Comparison of ENCODE assay signal across 8 cellular contexts in genomic region chr17:17752822-17753448, GRCh38.
DNase-seq lines count a peak whose midpoint lies in the region; ATAC-seq and TF ChIP-seq lines count a peak whose summit lies in the region.

No MANE protein-coding gene starts in this region.

- peak overlapping the region; percentile 67 for H3K4me2 ChIP-seq in SU-DHL-6 (ENCODE audit: low read depth, low read length, poor library complexity, severe bottlenecking)

- DNase-seq in GM12865 (ENCODE audit: low read depth) (peak; percentile 17), fibroblast of the aortic adventitia (ENCODE audit: low read depth) (no peak), cortex of kidney (lab: John Stamatoyannopoulos, UW) (no peak), ureter (ENCODE audit: low spot score) (no peak)

- peaks cover 18% of the 10 kb centered on the region for H3K4me1 ChIP-seq in rectal smooth muscle tissue (ENCODE audit: control insufficient read depth, insufficient read depth, low read length)

- peak overlapping the region; percentile 61 for H3K9ac ChIP-seq in SU-DHL-6 (ENCODE audit: low read length)
- H3K9ac ChIP-seq in rectal smooth muscle tissue (ENCODE audit: low read length): no peak overlapping the region

- peak overlapping the region; percentile 84 for H3K4me3 ChIP-seq in GM12865 (ENCODE audit: low read depth, low read length)
- peak overlapping the region; percentile 58 for H3K4me3 ChIP-seq in SU-DHL-6 (ENCODE audit: insufficient read depth, low read length, poor library complexity, severe bottlenecking)
- peak overlapping the region; percentile 66 for H3K4me3 ChIP-seq in fibroblast of the aortic adventitia (ENCODE audit: low read depth, low read length)
- H3K4me3 ChIP-seq in rectal smooth muscle tissue (ENCODE audit: low read length): peak overlapping the region; percentile 66

- no peaks in the 10 kb centered on the region for H3K27me3 ChIP-seq in SU-DHL-6 (ENCODE audit: low read length)
- no peaks in the 10 kb centered on the region for H3K27me3 ChIP-seq in rectal smooth muscle tissue (ENCODE audit: control insufficient read depth, insufficient read depth, low read length)

- ATAC-seq in HG03095 (IDR thresholded peaks at IDR 0.05; ENCODE audit: unreplicated experiment): no peak
- ATAC-seq in HG03442 (IDR thresholded peaks at IDR 0.05; ENCODE audit: unreplicated experiment): no peak

- no peaks in the 10 kb centered on the region for H3K79me2 ChIP-seq in SU-DHL-6 (ENCODE audit: insufficient read depth, low read length)

- peaks cover 36% of the 10 kb centered on the region for H3F3A ChIP-seq in SU-DHL-6 (ENCODE audit: insufficient read depth)

- peak overlapping the region; percentile 4 for H2AFZ ChIP-seq in SU-DHL-6 (ENCODE audit: low read depth, low read length, severe bottlenecking)

- H3K36me3 ChIP-seq in SU-DHL-6 (ENCODE audit: low read length) (no peaks in the 10 kb centered on the region), rectal smooth muscle tissue (ENCODE audit: control insufficient read depth, insufficient read depth, low read length) (no peaks in the 10 kb centered on the region)

- no peaks in the 10 kb centered on the region for H4K20me1 ChIP-seq in SU-DHL-6 (ENCODE audit: low read depth, low read length)

- no peaks in the 10 kb centered on the region for H3K9me3 ChIP-seq in SU-DHL-6 (ENCODE audit: insufficient read depth, low read length)

- peak overlapping the region; percentile 35 for H3K27ac ChIP-seq in SU-DHL-6 (ENCODE audit: low read depth, low read length)
- peak overlapping the region; percentile 64 for H3K27ac ChIP-seq in rectal smooth muscle tissue (ENCODE audit: low read depth, low read length)

- H3K9me2 ChIP-seq in SU-DHL-6 (replicated peaks; ENCODE audit: insufficient read depth, low read length): no peaks in the 10 kb centered on the region

- no peak for TF ChIP-seq CTCF in GM12865 (IDR thresholded peaks at IDR 0.05; ENCODE audit: insufficient read depth, low read depth, low read length, missing control alignments)
- no peak for TF ChIP-seq CTCF in SU-DHL-6 (IDR thresholded peaks at IDR 0.05; ENCODE audit: insufficient read depth, low read length, poor library complexity, severe bottlenecking)
- TF ChIP-seq CTCF in fibroblast of the aortic adventitia (IDR thresholded peaks at IDR 0.05; ENCODE audit: insufficient read depth, low read length): no peak
